8 cellular contexts compared by ENCODE assay signal in the genomic region with DNA sequence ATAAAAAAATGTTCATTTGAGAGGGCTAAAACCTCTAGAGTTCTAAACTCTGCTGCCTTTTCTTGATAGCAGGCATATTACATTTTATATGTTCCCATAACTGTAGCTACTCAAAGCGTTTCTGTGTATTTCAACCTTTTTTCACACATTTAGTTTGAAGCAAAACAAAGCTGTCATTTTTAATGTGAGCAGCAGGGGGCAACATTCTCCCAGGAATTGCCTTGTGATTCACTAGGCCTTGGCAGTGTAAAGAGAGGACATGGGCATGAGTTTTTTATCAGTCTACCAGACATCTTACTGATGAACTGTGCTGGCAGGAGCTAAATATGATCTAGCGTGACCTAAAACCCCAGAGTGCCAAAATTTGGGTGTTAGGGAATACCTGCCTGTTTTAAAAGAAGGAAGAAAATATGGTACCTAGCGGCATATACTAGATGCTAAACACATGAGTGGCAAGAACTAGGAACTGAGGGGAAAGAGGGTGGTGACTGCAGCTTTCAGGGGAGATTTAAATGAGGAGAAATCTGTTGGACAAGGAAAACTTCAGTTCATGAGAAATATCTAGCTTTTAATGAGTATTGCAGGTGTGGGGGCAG.
A peak's percentile ranks its signal among the peaks of the same experiment; 100 is the strongest.
DNase-seq lines count a peak whose midpoint lies in the region; ATAC-seq and TF ChIP-seq lines count a peak whose summit lies in the region.

No MANE protein-coding gene starts in this region.

- H3K79me2 ChIP-seq in OCI-LY1 (ENCODE audit: insufficient read depth, low read length) (no peaks in the 10 kb centered on the region), fibroblast of lung (ENCODE audit: control insufficient read depth, insufficient read depth, low read length) (no peaks in the 10 kb centered on the region)

- TF ChIP-seq CTCF in CD8-positive, alpha-beta T cell (IDR thresholded peaks at IDR 0.05): peak; percentile 95
- TF ChIP-seq CTCF in OCI-LY1 (IDR thresholded peaks at IDR 0.05; ENCODE audit: low read length): peak; percentile 88
- TF ChIP-seq CTCF in fibroblast of lung (conservative IDR thresholded peaks at IDR 0.05 in 1 of 2, IDR thresholded peaks at IDR 0.05 in 1 of 2; ENCODE audit: low read depth in 1 of 2, low read length in 2 of 2): peak; percentile 76 to 78
- TF ChIP-seq CTCF in neural crest cell (conservative IDR thresholded peaks at IDR 0.05): peak; percentile 90
- TF ChIP-seq CTCF in thoracic aorta (IDR thresholded peaks at IDR 0.05): peak; percentile 77
- peak in 1 of 3 donors; percentile 57 for TF ChIP-seq CTCF in omental fat pad (IDR thresholded peaks at IDR 0.05)

- H2AFZ ChIP-seq in OCI-LY1 (ENCODE audit: low read length) (no peak overlapping the region), fibroblast of lung (ENCODE audit: low read length) (no peak overlapping the region)

- H3F3A ChIP-seq in OCI-LY1 (ENCODE audit: insufficient read depth, low read length): no peaks in the 10 kb centered on the region

- no peak overlapping the region for H3K27ac Mint-ChIP-seq in CD8-positive, alpha-beta T cell
- H3K27ac Mint-ChIP-seq in activated T-cell treated with anti-CD3 and anti-CD28 coated beads, Interleukin-2, amount 50 U/mL, for 24 hours: no peak overlapping the region
- no peak overlapping the region for H3K27ac Mint-ChIP-seq in neural crest cell (ENCODE audit: unreplicated experiment)

- H3K27ac ChIP-seq in CD8-positive, alpha-beta T cell (ENCODE audit: low read depth, low read length): no peak overlapping the region
- H3K27ac ChIP-seq in OCI-LY1 (ENCODE audit: low read depth, low read length, poor library complexity, severe bottlenecking) (no peak overlapping the region), fibroblast of lung (ENCODE audit: insufficient read depth, low read length) (no peak overlapping the region), thoracic aorta (no peak overlapping the region)

- no peak overlapping the region for H3K9ac ChIP-seq in OCI-LY1 (ENCODE audit: low read length)
- no peak overlapping the region for H3K9ac ChIP-seq in fibroblast of lung (ENCODE audit: insufficient read depth, low read length)

- H3K4me3 Mint-ChIP-seq in CD8-positive, alpha-beta T cell: no peak overlapping the region
- no peak overlapping the region for H3K4me3 Mint-ChIP-seq in activated T-cell treated with anti-CD3 and anti-CD28 coated beads, Interleukin-2, amount 50 U/mL, for 24 hours
- H3K4me3 Mint-ChIP-seq in neural crest cell: no peak overlapping the region

- POLR2A ChIA-PET in CD8-positive, alpha-beta T cell (lab: Charles Lee): no interaction called here

- H3K9me3 Mint-ChIP-seq in CD8-positive, alpha-beta T cell: no peaks in the 10 kb centered on the region
- no peaks in the 10 kb centered on the region for H3K9me3 Mint-ChIP-seq in activated T-cell treated with anti-CD3 and anti-CD28 coated beads, Interleukin-2, amount 50 U/mL, for 24 hours
- H3K9me3 Mint-ChIP-seq in neural crest cell: no peaks in the 10 kb centered on the region

- H3K27me3 ChIP-seq in CD8-positive, alpha-beta T cell (ENCODE audit: insufficient read depth, low read length): no peaks in the 10 kb centered on the region
- H3K27me3 ChIP-seq in OCI-LY1 (ENCODE audit: insufficient read depth, low read length) (no peaks in the 10 kb centered on the region), fibroblast of lung (ENCODE audit: control insufficient read depth, insufficient read depth, low read length) (no peaks in the 10 kb centered on the region), thoracic aorta (replicated peaks; ENCODE audit: insufficient read depth) (no peaks in the 10 kb centered on the region)

- H3K4me2 ChIP-seq in OCI-LY1 (ENCODE audit: low read length) (no peak overlapping the region), fibroblast of lung (ENCODE audit: extremely low read depth, insufficient read depth, low read length) (no peak overlapping the region)

- no peaks in the 10 kb centered on the region for H3K9me3 ChIP-seq in CD8-positive, alpha-beta T cell (ENCODE audit: low read length)
- no peaks in the 10 kb centered on the region for H3K9me3 ChIP-seq in OCI-LY1 (ENCODE audit: low read length)
- H3K9me3 ChIP-seq in fibroblast of lung (ENCODE audit: control insufficient read depth, insufficient read depth, low read depth, low read length): no peaks in the 10 kb centered on the region
- no peaks in the 10 kb centered on the region for H3K9me3 ChIP-seq in thoracic aorta

- H3K36me3 Mint-ChIP-seq in CD8-positive, alpha-beta T cell: no peaks in the 10 kb centered on the region
- no peaks in the 10 kb centered on the region for H3K36me3 Mint-ChIP-seq in activated T-cell treated with anti-CD3 and anti-CD28 coated beads, Interleukin-2, amount 50 U/mL, for 24 hours (ENCODE audit: low read depth)
- H3K36me3 Mint-ChIP-seq in neural crest cell (ENCODE audit: low read depth): no peaks in the 10 kb centered on the region

- ATAC-seq in CD8-positive, alpha-beta T cell: no peak
- ATAC-seq in thoracic aorta (ENCODE audit: insufficient number of reproducible peaks, low FRiP score, low read depth) (no peak), omental fat pad (ENCODE audit: low FRiP score) (no peak)

- no peak overlapping the region for H3K4me3 ChIP-seq in CD8-positive, alpha-beta T cell (ENCODE audit: low read depth, low read length)
- H3K4me3 ChIP-seq in OCI-LY1 (ENCODE audit: low read depth, low read length, poor library complexity, severe bottlenecking) (no peak overlapping the region), fibroblast of lung (replicated peaks in 1 of 4; ENCODE audit: control extremely low read depth in 1 of 4, insufficient read depth in 1 of 4, low read depth in 3 of 4, low read length in 4 of 4) (no peak overlapping the region), thoracic aorta (no peak overlapping the region)

- no peaks in the 10 kb centered on the region for H3K36me3 ChIP-seq in CD8-positive, alpha-beta T cell (ENCODE audit: insufficient read depth, low read length)
- no peaks in the 10 kb centered on the region for H3K36me3 ChIP-seq in OCI-LY1 (ENCODE audit: insufficient read depth, low read length)
- no peaks in the 10 kb centered on the region for H3K36me3 ChIP-seq in fibroblast of lung (ENCODE audit: control insufficient read depth, insufficient read depth, low read length)
- no peaks in the 10 kb centered on the region for H3K36me3 ChIP-seq in thoracic aorta

- no peaks in the 10 kb centered on the region for H4K20me1 ChIP-seq in OCI-LY1 (ENCODE audit: insufficient read depth, low read length)
- no peaks in the 10 kb centered on the region for H4K20me1 ChIP-seq in fibroblast of lung (ENCODE audit: control insufficient read depth, extremely low read depth, insufficient read depth, low read length)

- no peaks in the 10 kb centered on the region for H3K4me1 ChIP-seq in CD8-positive, alpha-beta T cell (ENCODE audit: insufficient read depth, low read length)
- H3K4me1 ChIP-seq in OCI-LY1 (ENCODE audit: insufficient read depth, low read length, severe bottlenecking) (peaks cover 4% of the 10 kb centered on the region), fibroblast of lung (ENCODE audit: control insufficient read depth, extremely low read depth, insufficient read depth, low read length) (no peaks in the 10 kb centered on the region), thoracic aorta (ENCODE audit: control insufficient read depth in 1 of 2, low read depth in 2 of 2) (peaks cover 0 to 5% of the 10 kb centered on the region in 2 donors)

- H3K27me3 Mint-ChIP-seq in CD8-positive, alpha-beta T cell (ENCODE audit: low read depth): no peaks in the 10 kb centered on the region
- no peaks in the 10 kb centered on the region for H3K27me3 Mint-ChIP-seq in activated T-cell treated with anti-CD3 and anti-CD28 coated beads, Interleukin-2, amount 50 U/mL, for 24 hours
- H3K27me3 Mint-ChIP-seq in neural crest cell (ENCODE audit: low read depth): no peaks in the 10 kb centered on the region

- DNase-seq in CD8-positive, alpha-beta T cell: peak; percentile 8 to 67 (median 39)
- DNase-seq in HPDE6-E6E7 (ENCODE audit: extremely low spot score) (peak; percentile 19), fibroblast of lung (ENCODE audit: low read depth in 2 of 2) (peak; percentile 36 to 72), neural crest cell (ENCODE audit: low read depth, low spot score) (peak; percentile 80), thoracic aorta (ENCODE audit: low spot score) (no peak), omental fat pad (ENCODE audit: low spot score) (no peak)
- peak; percentile 47 for DNase-seq in activated T-cell treated with anti-CD3 and anti-CD28 coated beads, Interleukin-2, amount 50 U/mL, for 24 hours

- no peaks in the 10 kb centered on the region for H3K4me1 Mint-ChIP-seq in CD8-positive, alpha-beta T cell (ENCODE audit: low read depth)
- peaks cover 2% of the 10 kb centered on the region for H3K4me1 Mint-ChIP-seq in activated T-cell treated with anti-CD3 and anti-CD28 coated beads, Interleukin-2, amount 50 U/mL, for 24 hours (ENCODE audit: low read depth)
- peaks cover 8% of the 10 kb centered on the region for H3K4me1 Mint-ChIP-seq in neural crest cell

- no peaks in the 10 kb centered on the region for H3K9me2 ChIP-seq in OCI-LY1 (ENCODE audit: low read depth, low read length)

- CTCF ChIA-PET in CD8-positive, alpha-beta T cell (lab: Charles Lee): interaction anchor here (0.6 to 12.0 kb wide), 32 partner anchors 8 to 597 kb away, joined by 3 to 151 read pairs (median 4); no protein-coding TSS in a partner anchor

- intact Hi-C loops in CD8-positive, alpha-beta T cell (cut with DNase I, micrococcal nuclease): loop anchor here in 1 of 2 experiments (1.0 to 10.0 kb wide), 5 partner anchors 130 to 1266 kb away; no protein-coding TSS in a partner anchor

Comparison
In these comparisons a context has a peak if more than half of its experiments do, and no peak if none do; other contexts are left out.
1. DNase-seq: peak in CD8-positive, alpha-beta T cell (7 of 7), HPDE6-E6E7 (single experiment), activated T-cell treated with anti-CD3 and anti-CD28 coated beads, Interleukin-2, amount 50 U/mL, for 24 hours (single experiment), fibroblast of lung (2 of 2) and neural crest cell (single experiment); none in thoracic aorta (single experiment) and omental fat pad (single experiment).